16 cellular contexts compared by ENCODE assay signal in the genomic region with DNA sequence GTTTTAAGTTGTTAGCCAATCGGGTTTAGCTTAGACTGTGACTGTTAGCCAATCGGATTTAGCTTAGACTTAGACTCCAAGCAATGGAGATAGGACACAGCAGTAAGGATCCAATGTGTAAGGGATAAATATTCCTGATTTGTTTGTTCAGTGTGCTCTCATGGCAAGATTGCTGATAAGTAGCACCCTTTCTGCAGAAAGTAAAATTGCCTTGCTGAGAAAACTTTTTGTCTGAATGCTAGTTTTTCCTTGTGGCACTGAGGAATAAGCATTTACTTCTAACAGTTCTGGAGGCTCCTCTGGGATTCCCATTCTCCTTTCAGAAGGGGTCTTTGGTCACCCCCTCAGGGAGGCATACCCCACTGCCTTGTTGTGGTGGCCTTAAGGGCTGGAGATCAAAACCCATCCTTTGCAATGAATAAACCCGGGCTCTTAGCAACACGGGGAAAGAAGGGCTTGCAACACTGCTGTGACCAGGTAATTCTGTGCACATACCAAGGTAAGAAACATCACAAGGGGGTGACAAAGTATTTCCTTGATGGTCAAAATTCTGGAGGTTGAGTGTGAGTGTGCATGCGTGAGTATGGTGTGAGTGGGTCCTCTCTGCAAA. TPM values are rescaled to one million over a fixed set of nuclear protein-coding genes. Genes with fewer than 3 reads are reported as not detected.
DNase-seq lines count a peak whose midpoint lies in the region; ATAC-seq and TF ChIP-seq lines count a peak whose summit lies in the region.
"Had no signal": no experiment of that assay in that cellular context is flagged by ENCODE, and none has a peak within 500 bp of the region (broad histone marks: within the 10 kb centered on the region; RNA-seq: fewer than 3 reads in every experiment).

No MANE protein-coding gene starts in this region.

- no peak overlapping the region for H3K4me2 ChIP-seq in HCT116 (ENCODE audit: low read length)

- no peak overlapping the region for H3K27ac ChIP-seq in HCT116 (ENCODE audit: low read depth, low read length)

- H3K4me1 Mint-ChIP-seq in endothelial cell (ENCODE audit: unreplicated experiment), result no peaks in the 10 kb centered on the region
- H3K4me1 Mint-ChIP-seq in chondrocyte (ENCODE audit: low read depth), result no peaks in the 10 kb centered on the region
- H3K4me1 Mint-ChIP-seq: B cell had no signal

- no peak for TF ChIP-seq POLR2A in HCT116 (IDR thresholded peaks at IDR 0.05; ENCODE audit: borderline replicate concordance, extremely low read depth, insufficient read depth, insufficient read length)

- no peak for ATAC-seq in HCT116
- no peak for ATAC-seq in HG02642 (IDR thresholded peaks at IDR 0.05; ENCODE audit: poor library complexity, unreplicated experiment)

- POLR2A ChIA-PET in HCT116 (lab: Charles Lee), result no interaction called here

- H3K9me3 Mint-ChIP-seq in endothelial cell (ENCODE audit: unreplicated experiment) (peaks cover 14% of the 10 kb centered on the region), chondrocyte (ENCODE audit: low read depth) (peaks cover 37% of the 10 kb centered on the region)

- RAD21 ChIA-PET in HCT116 (lab: Charles Lee; ENCODE audit: low non-redundant PET in 1 of 2, low total read pairs in 2 of 2, uncharacterized antibody in 2 of 2, unreplicated experiment in 2 of 2), result no interaction called here

- H3K27me3 Mint-ChIP-seq in endothelial cell (ENCODE audit: unreplicated experiment), result peaks cover 3% of the 10 kb centered on the region
- peaks cover 42% of the 10 kb centered on the region for H3K27me3 Mint-ChIP-seq in chondrocyte (ENCODE audit: low read depth)

- H3K36me3 Mint-ChIP-seq in endothelial cell (ENCODE audit: low read depth, unreplicated experiment) (peaks cover 4% of the 10 kb centered on the region), chondrocyte (ENCODE audit: low read depth) (peaks cover 14% of the 10 kb centered on the region)

- H3K4me3 ChIP-seq in HCT116 (replicated peaks in 1 of 2; ENCODE audit: low read depth in 1 of 2, low read length in 2 of 2), result no peak overlapping the region
- peak overlapping the region; percentile 7 for H3K4me3 ChIP-seq in adipocyte (ENCODE audit: low read length)

- no peak for TF ChIP-seq EP300 in Ishikawa (IDR thresholded peaks at IDR 0.05; ENCODE audit: borderline replicate concordance)

- no peaks in the 10 kb centered on the region for H3K36me3 ChIP-seq in HCT116 (ENCODE audit: control insufficient read depth in 1 of 2, insufficient read depth in 2 of 2, low read length in 2 of 2)
- no peaks in the 10 kb centered on the region for H3K36me3 ChIP-seq in adipocyte (ENCODE audit: control insufficient read depth, insufficient read depth, low read length, severe bottlenecking)

- no TSS peak for BruUV-seq in HCT116 (replicated peaks; lab: Mats Ljungman, UMichigan)

- H3K9me2 ChIP-seq in HCT116 (ENCODE audit: insufficient read depth), result no peaks in the 10 kb centered on the region

- H3K4me3 Mint-ChIP-seq in endothelial cell (ENCODE audit: unreplicated experiment) (peak overlapping the region; percentile 42), chondrocyte (ENCODE audit: unreplicated experiment) (no peak overlapping the region)
- H3K4me3 Mint-ChIP-seq: B cell; CD4-positive, alpha-beta T cell had no signal

- CTCF ChIA-PET in HCT116 (lab: Charles Lee), result no interaction called here

- H3K27me3 ChIP-seq in HCT116 (ENCODE audit: insufficient read depth, low read length) (no peaks in the 10 kb centered on the region), adipocyte (replicated peaks; ENCODE audit: control insufficient read depth, insufficient read depth, low read length) (peaks cover 39% of the 10 kb centered on the region)

- TF ChIP-seq RAD21 in HCT116 (IDR thresholded peaks at IDR 0.05; ENCODE audit: low read depth) (no peak), Ishikawa (IDR thresholded peaks at IDR 0.05; ENCODE audit: low read depth) (no peak)

- TF ChIP-seq CTCF in HCT116 (IDR thresholded peaks at IDR 0.05 in 2 of 3, conservative IDR thresholded peaks at IDR 0.05 in 1 of 3; ENCODE audit: borderline replicate concordance in 1 of 3, insufficient read depth in 1 of 3, low read depth in 2 of 3, low read length in 2 of 3), result no peak
- no peak for TF ChIP-seq CTCF in endothelial cell (IDR thresholded peaks at IDR 0.05; ENCODE audit: unreplicated experiment)
- TF ChIP-seq CTCF in chondrocyte (IDR thresholded peaks at IDR 0.05), result no peak

- H3K9me3 ChIP-seq in HCT116 (ENCODE audit: control insufficient read depth in 1 of 2, insufficient read depth in 1 of 2, low read depth in 1 of 2, low read length in 2 of 2), result peaks cover 18 to 33% of the 10 kb centered on the region in 2 experiments; a peak in 3 of 4 replicates
- H3K9me3 ChIP-seq in adipocyte (ENCODE audit: control insufficient read depth, low read length), result peaks cover 95% of the 10 kb centered on the region

- H3K27ac Mint-ChIP-seq in endothelial cell (ENCODE audit: unreplicated experiment) (no peak overlapping the region), chondrocyte (ENCODE audit: unreplicated experiment) (no peak overlapping the region)
- H3K27ac Mint-ChIP-seq: B cell; CD4-positive, alpha-beta T cell had no signal

- H3K79me2 ChIP-seq in HCT116 (ENCODE audit: insufficient read depth, low read length), result no peaks in the 10 kb centered on the region

- DNase-seq in HCT116 (ENCODE audit: low read depth, low spot score) (no peak), adipocyte (ENCODE audit: low read depth) (no peak), endothelial cell (ENCODE audit: low spot score) (no peak), RPMI8226 (no peak), chondrocyte (ENCODE audit: low spot score) (no peak)
- DNase-seq: C1 segment of cervical spinal cord; Calu3; CD4-positive, alpha-beta T cell; DMS 273 treated with DMSO at 0.1 percent for 48 hours; DND-41; GDM1; HCEC 1CT; IMR-90 had no signal

- no peaks in the 10 kb centered on the region for H4K20me1 ChIP-seq in HCT116 (ENCODE audit: insufficient read depth)

- H3K4me1 ChIP-seq in HCT116 (ENCODE audit: control insufficient read depth in 1 of 2, insufficient read depth in 2 of 2, low read length in 2 of 2) (no peaks in the 10 kb centered on the region), adipocyte (ENCODE audit: control insufficient read depth, insufficient read depth, low read length) (no peaks in the 10 kb centered on the region)

- intact Hi-C loops in HCT116 (cut with micrococcal nuclease), result no loop called here

- H2AFZ ChIP-seq in HCT116 (ENCODE audit: low read depth, low read length, poor library complexity, severe bottlenecking), result no peak overlapping the region

- no peak overlapping the region for H3K9ac ChIP-seq in HCT116 (ENCODE audit: low read length)
- no peak overlapping the region for H3K9ac ChIP-seq in adipocyte (ENCODE audit: low read length)

TF ChIP-seq in HCT116, 20 proteins besides CTCF, POLR2A, EP300 and RAD21:
- TF ChIP-seq POLR2AphosphoS5 (IDR thresholded peaks at IDR 0.05; ENCODE audit: low read depth, low read length), result no peak
- TF ChIP-seq, protein P1, sequence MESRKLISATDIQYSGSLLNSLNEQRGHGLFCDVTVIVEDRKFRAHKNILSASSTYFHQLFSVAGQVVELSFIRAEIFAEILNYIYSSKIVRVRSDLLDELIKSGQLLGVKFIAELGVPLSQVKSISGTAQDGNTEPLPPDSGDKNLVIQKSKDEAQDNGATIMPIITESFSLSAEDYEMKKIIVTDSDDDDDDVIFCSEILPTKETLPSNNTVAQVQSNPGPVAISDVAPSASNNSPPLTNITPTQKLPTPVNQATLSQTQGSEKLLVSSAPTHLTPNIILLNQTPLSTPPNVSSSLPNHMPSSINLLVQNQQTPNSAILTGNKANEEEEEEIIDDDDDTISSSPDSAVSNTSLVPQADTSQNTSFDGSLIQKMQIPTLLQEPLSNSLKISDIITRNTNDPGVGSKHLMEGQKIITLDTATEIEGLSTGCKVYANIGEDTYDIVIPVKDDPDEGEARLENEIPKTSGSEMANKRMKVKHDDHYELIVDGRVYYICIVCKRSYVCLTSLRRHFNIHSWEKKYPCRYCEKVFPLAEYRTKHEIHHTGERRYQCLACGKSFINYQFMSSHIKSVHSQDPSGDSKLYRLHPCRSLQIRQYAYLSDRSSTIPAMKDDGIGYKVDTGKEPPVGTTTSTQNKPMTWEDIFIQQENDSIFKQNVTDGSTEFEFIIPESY (IDR thresholded peaks at IDR 0.05; ENCODE audit: extremely low read depth, insufficient replicate concordance, low read length), result no peak
- no peak for TF ChIP-seq SIN3A (IDR thresholded peaks at IDR 0.05; ENCODE audit: low read depth)
- no peak for TF ChIP-seq SRF (IDR thresholded peaks at IDR 0.05; ENCODE audit: low read depth)
- no peak for TF ChIP-seq EZH2phosphoT487 (IDR thresholded peaks at IDR 0.05; ENCODE audit: borderline replicate concordance)
- no peak for TF ChIP-seq EGR1 (IDR thresholded peaks at IDR 0.05; ENCODE audit: low read depth)
- peak; percentile 99 for TF ChIP-seq CBX3 (IDR thresholded peaks at IDR 0.05; ENCODE audit: low read depth)
- TF ChIP-seq EZH2 (IDR thresholded peaks at IDR 0.05), result no peak

TF ChIP-seq in Ishikawa, 13 proteins besides CTCF, POLR2A, EP300 and RAD21:
- TF ChIP-seq ZBTB7A (IDR thresholded peaks at IDR 0.05; ENCODE audit: low read depth) (no peak), CEBPB (IDR thresholded peaks at IDR 0.05) (no peak)
- TF ChIP-seq, protein P2, sequence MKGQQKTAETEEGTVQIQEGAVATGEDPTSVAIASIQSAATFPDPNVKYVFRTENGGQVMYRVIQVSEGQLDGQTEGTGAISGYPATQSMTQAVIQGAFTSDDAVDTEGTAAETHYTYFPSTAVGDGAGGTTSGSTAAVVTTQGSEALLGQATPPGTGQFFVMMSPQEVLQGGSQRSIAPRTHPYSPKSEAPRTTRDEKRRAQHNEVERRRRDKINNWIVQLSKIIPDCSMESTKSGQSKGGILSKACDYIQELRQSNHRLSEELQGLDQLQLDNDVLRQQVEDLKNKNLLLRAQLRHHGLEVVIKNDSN (IDR thresholded peaks at IDR 0.05), result peak; percentile 51; the same call in 1 of the 2 replicates
TF ChIP-seq in Ishikawa: peak in this region for 1.

RNA-seq across cellular contexts. Expression of a gene that starts 45.4 kb away (rescaled TPM):
- total RNA-seq in HCT116 (2021; ENCODE audit: unreplicated experiment), result 50.1 TPM
- 90.0 and 93.0 TPM in 2 replicates for polyA plus RNA-seq in HCT116 (2012)
- total RNA-seq in endothelial cell (ENCODE audit: unreplicated experiment), result 23.6 TPM
- 9.1 to 19.8 TPM (median 19.1 TPM) in 3 replicates for total RNA-seq in chondrocyte
